In genomic region chr7:128404143-128404681, GRCh38 we compare ENCODE assay signal across 9 cellular contexts. TPM values are rescaled to one million over a fixed set of nuclear protein-coding genes. Genes with fewer than 3 reads are reported as not detected.
DNase-seq lines count a peak whose midpoint lies in the region; TF ChIP-seq lines count a peak whose summit lies in the region.
"Had no signal": no experiment of that assay in that cellular context is flagged by ENCODE, and none has a peak within 500 bp of the region (broad histone marks: within the 10 kb centered on the region; RNA-seq: fewer than 3 reads in every experiment).

No MANE protein-coding gene starts in this region.

- no peaks in the 10 kb centered on the region for H3K27me3 ChIP-seq in transverse colon
- no peaks in the 10 kb centered on the region for H3K27me3 ChIP-seq in prostate gland (replicated peaks; ENCODE audit: insufficient read depth)

- peak overlapping the region; percentile 93 for H3K27ac ChIP-seq in VCaP
- peak overlapping the region in 2 of 4 donors; percentile 57 to 64 for H3K27ac ChIP-seq in transverse colon
- H3K27ac ChIP-seq in prostate gland = no peak overlapping the region

- no peak for TF ChIP-seq CTCF in VCaP (conservative IDR thresholded peaks at IDR 0.05)
- TF ChIP-seq CTCF in glutamatergic neuron (IDR thresholded peaks at IDR 0.05; ENCODE audit: partially characterized antibody, unreplicated experiment) = no peak
- TF ChIP-seq CTCF in transverse colon (IDR thresholded peaks at IDR 0.05) = no peak
- TF ChIP-seq CTCF in prostate gland (IDR thresholded peaks at IDR 0.05) = no peak

- no peak for TF ChIP-seq POLR2A in transverse colon (IDR thresholded peaks at IDR 0.05)
- TF ChIP-seq POLR2A in prostate gland (IDR thresholded peaks at IDR 0.05) = no peak

- no peak overlapping the region for H3K27ac Mint-ChIP-seq in activated naive CD4-positive, alpha-beta T cell treated with anti-CD3 and anti-CD28 coated beads, Interleukin-2, amount 10 ng/mL, durations not matched to agents 7 days and 5 days
- H3K27ac Mint-ChIP-seq in glutamatergic neuron (ENCODE audit: unreplicated experiment) = no peak overlapping the region

- H3K36me3 ChIP-seq in transverse colon (peaks cover 0 to 4% (median 0%) of the 10 kb centered on the region in 4 donors), prostate gland (no peaks in the 10 kb centered on the region)

- TF ChIP-seq EP300 in transverse colon (IDR thresholded peaks at IDR 0.05; ENCODE audit: low read depth) = no peak

- H3K9me3 Mint-ChIP-seq in activated naive CD4-positive, alpha-beta T cell treated with anti-CD3 and anti-CD28 coated beads, Interleukin-2, amount 10 ng/mL, durations not matched to agents 7 days and 5 days = no peaks in the 10 kb centered on the region
- H3K9me3 Mint-ChIP-seq in glutamatergic neuron (ENCODE audit: unreplicated experiment) = peaks cover 7% of the 10 kb centered on the region

- peak overlapping the region in 1 of 4 donors; percentile 66 for H3K4me3 ChIP-seq in transverse colon
- H3K4me3 ChIP-seq in prostate gland = peak overlapping the region in 1 of 2 donors; percentile 1

- peak overlapping the region; percentile 75 for H3K4me3 Mint-ChIP-seq in activated naive CD4-positive, alpha-beta T cell treated with anti-CD3 and anti-CD28 coated beads, Interleukin-2, amount 10 ng/mL, durations not matched to agents 7 days and 5 days
- H3K4me3 Mint-ChIP-seq in glutamatergic neuron (ENCODE audit: unreplicated experiment) = peak overlapping the region; percentile 89

- peaks cover 52% of the 10 kb centered on the region for H3K4me1 Mint-ChIP-seq in activated naive CD4-positive, alpha-beta T cell treated with anti-CD3 and anti-CD28 coated beads, Interleukin-2, amount 10 ng/mL, durations not matched to agents 7 days and 5 days
- peaks cover 32% of the 10 kb centered on the region for H3K4me1 Mint-ChIP-seq in glutamatergic neuron (ENCODE audit: low read depth, unreplicated experiment)

- DNase-seq in activated naive CD4-positive, alpha-beta T cell treated with anti-CD3 and anti-CD28 coated beads, Interleukin-2, amount 10 ng/mL, durations not matched to agents 7 days and 5 days = no peak
- no peak for DNase-seq in activated naive CD4-positive, alpha-beta T cell (lab: John Stamatoyannopoulos, UW)
- DNase-seq in glutamatergic neuron (no peak), transverse colon (peak; percentile 31), ACHN (no peak), KBM-7 (no peak), prostate gland (ENCODE audit: low spot score) (no peak)
- DNase-seq: Right ventricle myocardium superior had no signal

- in situ Hi-C loops in transverse colon (cut with MboI; ENCODE audit: low pct_ligation_motif_present in 1 of 4, low pct_unique_long_range_greater_than_20kb in 1 of 4, low sequenced_read_pairs in 3 of 4) = no loop called here
- in situ Hi-C loops in ACHN (cut with HindIII; ENCODE audit: low pct_ligation_motif_present, low pct_unique_long_range_greater_than_20kb, low sequenced_read_pairs) = no loop called here
- in situ Hi-C loops in KBM-7 (cut with MboI; ENCODE audit: low pct_unique_long_range_greater_than_20kb, low sequenced_read_pairs) = no loop called here

- H3K27me3 Mint-ChIP-seq in activated naive CD4-positive, alpha-beta T cell treated with anti-CD3 and anti-CD28 coated beads, Interleukin-2, amount 10 ng/mL, durations not matched to agents 7 days and 5 days = peaks cover 26% of the 10 kb centered on the region
- peaks cover 20% of the 10 kb centered on the region for H3K27me3 Mint-ChIP-seq in glutamatergic neuron (ENCODE audit: unreplicated experiment)

- intact Hi-C loops in transverse colon (cut with DNase I; ENCODE audit: low total_unique reads) (no loop called here), prostate gland (cut with DNase I) (loop anchor here (10.0 kb wide), 1 partner anchor 51 kb away; the partner anchor contains the start of gene HILPDA)

- H3K9me3 ChIP-seq in transverse colon (no peaks in the 10 kb centered on the region), prostate gland (no peaks in the 10 kb centered on the region)

- H3K4me1 ChIP-seq in transverse colon = peaks cover 20 to 47% (median 34%) of the 10 kb centered on the region in 4 donors
- H3K4me1 ChIP-seq in prostate gland (replicated peaks) = peaks cover 24% of the 10 kb centered on the region

- WGBS in transverse colon (ENCODE audit: low coverage in 1 of 2), 2 donors = 75% methylated on average over 9 of the region's 9 CpGs; no CpG with 5 or more reads in 1 of the 2 donors
- WGBS in prostate gland = 56% methylated on average over 8 of the region's 9 CpGs

- H3K36me3 Mint-ChIP-seq in activated naive CD4-positive, alpha-beta T cell treated with anti-CD3 and anti-CD28 coated beads, Interleukin-2, amount 10 ng/mL, durations not matched to agents 7 days and 5 days = peaks cover 20% of the 10 kb centered on the region
- no peaks in the 10 kb centered on the region for H3K36me3 Mint-ChIP-seq in glutamatergic neuron (ENCODE audit: unreplicated experiment)

- CTCF ChIA-PET in activated naive CD4-positive, alpha-beta T cell treated with anti-CD3 and anti-CD28 coated beads, Interleukin-2, amount 10 ng/mL, durations not matched to agents 7 days and 5 days (lab: Charles Lee) = interaction anchor here (1.2 to 8.1 kb wide), 4 partner anchors 13 to 57 kb away, joined by 3 to 164 read pairs (median 10); no protein-coding TSS in a partner anchor

RNA-seq across cellular contexts. Expression of gene IMPDH1, which starts 5.6 kb away (rescaled TPM):
- total RNA-seq in glutamatergic neuron (ENCODE audit: unreplicated experiment) (81.7 TPM), transverse colon (100 to 1,000 TPM in 1 of 4 donors, 10 to 100 TPM in 3; 21.4 to 189 (median 44.2) TPM), prostate gland (10 to 100 TPM; 48.2 to 91.6 TPM)

RNA-seq across cellular contexts. Expression of gene PRRT4, which starts 42.7 kb away (rescaled TPM):
- total RNA-seq in glutamatergic neuron (ENCODE audit: unreplicated experiment) (not detected), transverse colon (under 1 TPM in 2 of 4 donors, not detected in 2; 0.16 to 0.41 TPM), prostate gland (1 to 10 TPM in 1 of 2 donors, under 1 TPM in 1; 0.05 to 1.2 TPM)

RNA-seq across cellular contexts. Expression of gene HILPDA, which starts 51.5 kb away (rescaled TPM):
- total RNA-seq in glutamatergic neuron (ENCODE audit: unreplicated experiment) (24.9 TPM), transverse colon (10 to 100 TPM in 1 of 4 donors, 1 to 10 TPM in 2, not detected in 1; 5.3 to 35.5 (median 5.9) TPM), prostate gland (10 to 100 TPM in 1 of 2 donors, 1 to 10 TPM in 1; 6.9 to 41.5 TPM)
